ENCODE assay signal across 8 cellular contexts in genomic region chr9:38641985-38642864, GRCh38. TPM values are rescaled to one million over a fixed set of nuclear protein-coding genes. Genes with fewer than 3 reads are reported as not detected.
DNase-seq lines count a peak whose midpoint lies in the region; ATAC-seq, FAIRE-seq and TF ChIP-seq lines count a peak whose summit lies in the region.

No MANE protein-coding gene starts in this region.

- H3K36me3 ChIP-seq in small intestine (ENCODE audit: control insufficient read depth in 2 of 2, insufficient read depth in 2 of 2, low read length in 2 of 2), result no peaks in the 10 kb centered on the region

- CTCF ChIA-PET in GM10248 (lab: Yijun Ruan, JAX), result interaction anchor here (0.6 to 6.2 kb wide), 13 partner anchors 8 to 385 kb away, joined by 3 to 47 read pairs (median 8); no protein-coding TSS in a partner anchor

- H3K9me3 ChIP-seq in small intestine (ENCODE audit: control insufficient read depth, low read depth), result no peaks in the 10 kb centered on the region

- peaks cover 0 to 3% of the 10 kb centered on the region in 2 donors for H3K27me3 ChIP-seq in small intestine (ENCODE audit: control insufficient read depth in 2 of 2, insufficient read depth in 2 of 2, low read length in 2 of 2)

- 42 to 53% (median 48%) methylated on average over 12 of the region's 12 CpGs for WGBS in small intestine, 3 donors

- ATAC-seq in HG02759 (IDR thresholded peaks at IDR 0.05; ENCODE audit: unreplicated experiment), result no peak

- DNase-seq in GM10248 (ENCODE audit: extremely low spot score) (peak; percentile 42), LHCN-M2 (ENCODE audit: low read depth) (peak; percentile 54), SK-N-DZ (ENCODE audit: low spot score) (peak; percentile 71), globus pallidus (ENCODE audit: low spot score) (peak; percentile 82), small intestine (peak; percentile 60), NK-92 (lab: John Stamatoyannopoulos, UW; ENCODE audit: unreplicated experiment) (no peak)
- no peak for DNase-seq in central memory CD4-positive, alpha-beta T cell

- H3K4me1 ChIP-seq in small intestine (ENCODE audit: control insufficient read depth in 2 of 2, insufficient read depth in 1 of 2, low read depth in 1 of 2, low read length in 1 of 2), result no peaks in the 10 kb centered on the region

- no peak overlapping the region for H3K27ac ChIP-seq in small intestine (ENCODE audit: low read depth in 1 of 2, low read length in 1 of 2)

- H3K4me3 ChIP-seq in small intestine (ENCODE audit: low read depth in 1 of 2, low read length in 2 of 2), result no peak overlapping the region

- POLR2A ChIA-PET in GM10248 (lab: Yijun Ruan, JAX), result no interaction called here

- FAIRE-seq in small intestine (lab: Jason Lieb, UNC), result no peak

- peak; percentile 59 for TF ChIP-seq CTCF in GM10248 (IDR thresholded peaks at IDR 0.05; ENCODE audit: control extremely low read depth, extremely low read depth, low read depth, missing control alignments)

RNA-seq across cellular contexts. Expression of gene ANKRD18A, which starts 21.8 kb away (rescaled TPM):
- 0.19 and 0.34 TPM in 2 replicates for total RNA-seq in LHCN-M2 (2014; rRNA removed)
- 0.45 TPM for polyA plus RNA-seq in LHCN-M2 (2012)
- 2.6 and 2.7 TPM in 2 replicates for polyA plus RNA-seq in SK-N-DZ (2014; cell fraction: cytosol; rRNA removed)
- polyA plus RNA-seq in SK-N-DZ (2014; cell fraction: nucleus; rRNA removed), result 3.4 and 50.1 TPM in 2 replicates
- 1 to 10 TPM in 1 of 3 donors, under 1 TPM in 2; 0.27 to 1.2 (median 0.45) TPM for polyA plus RNA-seq in small intestine

Comparison
In these comparisons a context has a peak if more than half of its experiments do, and no peak if none do; other contexts are left out.
1. DNase-seq: peak in GM10248 (single experiment), LHCN-M2 (single experiment), SK-N-DZ (single experiment), globus pallidus (single experiment) and small intestine (single experiment); none in central memory CD4-positive, alpha-beta T cell (single experiment) and NK-92 (single experiment).